ENCODE assay signal across 14 cellular contexts in the genomic region with DNA sequence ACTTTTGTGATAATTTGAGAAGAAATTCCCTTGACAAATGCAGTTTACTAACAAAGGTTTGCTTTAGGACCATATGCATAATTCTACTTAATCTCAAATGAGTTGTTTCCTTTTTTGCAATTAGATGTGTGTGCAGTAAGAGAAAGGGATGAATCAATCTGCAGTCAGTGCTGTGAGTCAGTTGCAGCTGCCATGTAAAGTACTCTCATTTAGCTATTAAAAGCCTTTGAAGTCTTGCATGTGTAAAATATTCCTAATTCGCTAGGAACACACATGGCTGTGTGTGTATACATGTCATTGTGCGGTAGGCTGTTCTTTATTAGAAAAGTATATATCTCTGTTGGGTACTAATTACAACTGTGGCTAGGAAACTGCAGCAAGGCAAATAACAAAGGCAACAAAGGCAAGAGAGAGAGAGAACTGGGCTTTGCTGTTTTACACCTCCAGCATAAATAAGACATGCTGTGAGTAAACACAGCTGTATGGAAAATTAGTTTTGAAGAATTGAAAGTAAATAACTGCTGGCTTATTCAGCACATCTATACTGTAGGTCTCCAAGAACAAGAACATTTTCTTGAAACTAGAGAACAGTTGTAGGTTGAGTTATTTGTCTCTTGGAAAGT. TPM values are rescaled to one million over a fixed set of nuclear protein-coding genes. Genes with fewer than 3 reads are reported as not detected.
A peak's percentile ranks its signal among the peaks of the same experiment; 100 is the strongest.
DNase-seq lines count a peak whose midpoint lies in the region; ATAC-seq and TF ChIP-seq lines count a peak whose summit lies in the region.
"Had no signal": no experiment of that assay in that cellular context is flagged by ENCODE, and none has a peak within 500 bp of the region (broad histone marks: within the 10 kb centered on the region; RNA-seq: fewer than 3 reads in every experiment).

No MANE protein-coding gene starts in this region.

- POLR2A ChIA-PET in activated CD8-positive, alpha-beta T cell treated with anti-CD3 and anti-CD28 coated beads for 36 hours (lab: Charles Lee), result interaction anchor here (1.0 to 1.2 kb wide), 3 partner anchors 15 to 72 kb away, joined by 3 read pairs; no protein-coding TSS in a partner anchor
- POLR2A ChIA-PET in activated CD8-positive, alpha-beta T cell treated with anti-CD3 and anti-CD28 coated beads, Interleukin-2, amount 10 ng/mL, durations not matched to agents 7 days and 5 days (lab: Charles Lee), result interaction anchor here (0.5 kb wide), 1 partner anchor 376 kb away, joined by 3 read pairs; no protein-coding TSS in a partner anchor
- POLR2A ChIA-PET in Panc1 (lab: Charles Lee), result no interaction called here

- no peaks in the 10 kb centered on the region for H3K27me3 ChIP-seq in Panc1 (ENCODE audit: control insufficient read depth, insufficient read depth, low read length)
- H3K27me3 ChIP-seq: colonic mucosa had no signal

- peaks cover 7% of the 10 kb centered on the region for H3K36me3 Mint-ChIP-seq in activated CD8-positive, alpha-beta T cell treated with anti-CD3 and anti-CD28 coated beads for 36 hours (ENCODE audit: low read depth)
- H3K36me3 Mint-ChIP-seq in activated CD8-positive, alpha-beta T cell treated with anti-CD3 and anti-CD28 coated beads, Interleukin-2, amount 10 ng/mL, durations not matched to agents 7 days and 5 days (ENCODE audit: low read depth), result peaks cover 5% of the 10 kb centered on the region

- H3K36me3 ChIP-seq in Panc1 (ENCODE audit: control insufficient read depth, insufficient read depth, low read length), result no peaks in the 10 kb centered on the region
- H3K36me3 ChIP-seq: colonic mucosa, lower lobe of right lung had no signal

- peak; percentile 67 for ATAC-seq in activated CD8-positive, alpha-beta T cell treated with anti-CD3 and anti-CD28 coated beads for 36 hours
- ATAC-seq in activated CD8-positive, alpha-beta T cell treated with anti-CD3 and anti-CD28 coated beads, Interleukin-2, amount 10 ng/mL, durations not matched to agents 7 days and 5 days, result no peak
- ATAC-seq in Panc1 (peak; percentile 70), GM21786 (IDR thresholded peaks at IDR 0.05; ENCODE audit: unreplicated experiment) (no peak)
- ATAC-seq: lower lobe of right lung had no signal

- no peak overlapping the region for H3K27ac ChIP-seq in Panc1 (ENCODE audit: low read length)
- H3K27ac ChIP-seq: colonic mucosa, KMS-11, lower lobe of right lung, psoas muscle had no signal

- peaks cover 45% of the 10 kb centered on the region for H3K4me1 Mint-ChIP-seq in activated CD8-positive, alpha-beta T cell treated with anti-CD3 and anti-CD28 coated beads for 36 hours (ENCODE audit: low read depth)
- H3K4me1 Mint-ChIP-seq in activated CD8-positive, alpha-beta T cell treated with anti-CD3 and anti-CD28 coated beads, Interleukin-2, amount 10 ng/mL, durations not matched to agents 7 days and 5 days (ENCODE audit: low read depth), result peaks cover 7% of the 10 kb centered on the region

- H3K9me3 Mint-ChIP-seq in activated CD8-positive, alpha-beta T cell treated with anti-CD3 and anti-CD28 coated beads for 36 hours, result no peaks in the 10 kb centered on the region
- no peaks in the 10 kb centered on the region for H3K9me3 Mint-ChIP-seq in activated CD8-positive, alpha-beta T cell treated with anti-CD3 and anti-CD28 coated beads, Interleukin-2, amount 10 ng/mL, durations not matched to agents 7 days and 5 days (ENCODE audit: insufficient read depth)

- CTCF ChIA-PET in activated CD8-positive, alpha-beta T cell treated with anti-CD3 and anti-CD28 coated beads for 36 hours (lab: Charles Lee), result interaction anchor here (1.1 to 1.3 kb wide), 2 partner anchors 71 to 79 kb away, joined by 3 to 5 read pairs; no protein-coding TSS in a partner anchor
- CTCF ChIA-PET in activated CD8-positive, alpha-beta T cell treated with anti-CD3 and anti-CD28 coated beads, Interleukin-2, amount 10 ng/mL, durations not matched to agents 7 days and 5 days (lab: Charles Lee), result no interaction called here
- CTCF ChIA-PET in Panc1 (lab: Charles Lee), result no interaction called here

- H3K27ac Mint-ChIP-seq in activated CD8-positive, alpha-beta T cell treated with anti-CD3 and anti-CD28 coated beads for 36 hours, result no peak overlapping the region
- no peak overlapping the region for H3K27ac Mint-ChIP-seq in activated CD8-positive, alpha-beta T cell treated with anti-CD3 and anti-CD28 coated beads, Interleukin-2, amount 10 ng/mL, durations not matched to agents 7 days and 5 days

- intact Hi-C loops in activated CD8-positive, alpha-beta T cell treated with anti-CD3 and anti-CD28 coated beads for 36 hours (cut with micrococcal nuclease), result no loop called here
- intact Hi-C loops in Panc1 (cut with micrococcal nuclease; ENCODE audit: unreplicated experiment), result no loop called here
- intact Hi-C loops in posterior vena cava (cut with DNase I), result no loop called here

- no peak for TF ChIP-seq POLR2A in erythroblast (IDR thresholded peaks at IDR 0.05; ENCODE audit: low read length)

- no peaks in the 10 kb centered on the region for H3K27me3 Mint-ChIP-seq in activated CD8-positive, alpha-beta T cell treated with anti-CD3 and anti-CD28 coated beads for 36 hours
- H3K27me3 Mint-ChIP-seq in activated CD8-positive, alpha-beta T cell treated with anti-CD3 and anti-CD28 coated beads, Interleukin-2, amount 10 ng/mL, durations not matched to agents 7 days and 5 days (ENCODE audit: low read depth), result no peaks in the 10 kb centered on the region

- no peak for TF ChIP-seq CTCF in activated CD8-positive, alpha-beta T cell treated with anti-CD3 and anti-CD28 coated beads for 36 hours (IDR thresholded peaks at IDR 0.05)
- no peak for TF ChIP-seq CTCF in Panc1 (IDR thresholded peaks at IDR 0.05)

- no peak for DNase-seq in activated CD8-positive, alpha-beta T cell treated with anti-CD3 and anti-CD28 coated beads for 36 hours
- DNase-seq in activated CD8-positive, alpha-beta T cell treated with anti-CD3 and anti-CD28 coated beads, Interleukin-2, amount 10 ng/mL, durations not matched to agents 7 days and 5 days, result no peak
- DNase-seq in NCI-H1105 (lab: John Stamatoyannopoulos, UW) (peak; percentile 87), Panc1 (ENCODE audit: low read depth, low spot score) (peak; percentile 45), myocyte (ENCODE audit: low read depth) (peak; percentile 22), posterior vena cava (ENCODE audit: low spot score) (no peak), erythroblast (lab: John Stamatoyannopoulos, UW) (no peak)
- DNase-seq: activated effector memory CD4-positive, alpha-beta T cell treated with Interleukin-2 at 50 U/mL for 16 hours; colonic mucosa; lower lobe of right lung; OCI-M1; psoas muscle had no signal

- no peak overlapping the region for H3K4me3 Mint-ChIP-seq in activated CD8-positive, alpha-beta T cell treated with anti-CD3 and anti-CD28 coated beads for 36 hours
- no peak overlapping the region for H3K4me3 Mint-ChIP-seq in activated CD8-positive, alpha-beta T cell treated with anti-CD3 and anti-CD28 coated beads, Interleukin-2, amount 10 ng/mL, durations not matched to agents 7 days and 5 days

- no TSS peak for BruUV-seq in Panc1 (replicated peaks; lab: Mats Ljungman, UMichigan)

- H3K9me3 ChIP-seq in Panc1 (ENCODE audit: control insufficient read depth, insufficient read depth, low read depth, low read length), result no peaks in the 10 kb centered on the region
- H3K9me3 ChIP-seq: colonic mucosa, lower lobe of right lung, psoas muscle had no signal

- no peak overlapping the region for H3K4me3 ChIP-seq in Panc1 (ENCODE audit: low read depth in 2 of 2, low read length in 2 of 2)
- H3K4me3 ChIP-seq: colonic mucosa, lower lobe of right lung, psoas muscle had no signal

- in situ Hi-C loops in Panc1 (cut with HindIII; ENCODE audit: low pct_unique_long_range_greater_than_20kb, low sequenced_read_pairs), result no loop called here

- no peaks in the 10 kb centered on the region; the same call in 1 of the 2 replicates for H3K4me1 ChIP-seq in Panc1 (ENCODE audit: control insufficient read depth, insufficient read depth, low read length)
- H3K4me1 ChIP-seq: colonic mucosa, lower lobe of right lung, psoas muscle had no signal

RNA-seq across cellular contexts. Expression of a gene that starts 41.7 kb away (rescaled TPM):
- total RNA-seq in activated CD8-positive, alpha-beta T cell treated with anti-CD3 and anti-CD28 coated beads for 36 hours, result 10 to 100 TPM; 74.9 to 80.3 TPM
- 10 to 100 TPM; 94.5 to 95.4 TPM for total RNA-seq in activated CD8-positive, alpha-beta T cell treated with anti-CD3 and anti-CD28 coated beads, Interleukin-2, amount 10 ng/mL, durations not matched to agents 7 days and 5 days
- 20.2 TPM for total RNA-seq in Panc1 (2021; ENCODE audit: unreplicated experiment)
- 14.9 TPM for polyA plus RNA-seq in Panc1 (2012; ENCODE audit: insufficient read length)
- 0.05 and 0.32 TPM in 2 replicates for total RNA-seq in myocyte
- 0.49 TPM for polyA plus RNA-seq in myocyte (2012)
- total RNA-seq in posterior vena cava, result 10 to 100 TPM; 16.6 to 21.7 TPM

Comparison
In these comparisons a context has a peak if more than half of its experiments do, and no peak if none do; other contexts are left out.
1. ATAC-seq: peak in activated CD8-positive, alpha-beta T cell treated with anti-CD3 and anti-CD28 coated beads for 36 hours (single experiment) and Panc1 (single experiment); none in activated CD8-positive, alpha-beta T cell treated with anti-CD3 and anti-CD28 coated beads, Interleukin-2, amount 10 ng/mL, durations not matched to agents 7 days and 5 days (single experiment) and GM21786 (single experiment).
2. DNase-seq: peak in NCI-H1105 (single experiment), Panc1 (single experiment) and myocyte (single experiment); none in activated CD8-positive, alpha-beta T cell treated with anti-CD3 and anti-CD28 coated beads for 36 hours (single experiment), activated CD8-positive, alpha-beta T cell treated with anti-CD3 and anti-CD28 coated beads, Interleukin-2, amount 10 ng/mL, durations not matched to agents 7 days and 5 days (single experiment), posterior vena cava (single experiment) and erythroblast (0 of 2).
3. RNA of a gene that starts 41.7 kb away (total RNA-seq): 94.5 to 95.4 TPM in activated CD8-positive, alpha-beta T cell treated with anti-CD3 and anti-CD28 coated beads, Interleukin-2, amount 10 ng/mL, durations not matched to agents 7 days and 5 days, 74.9 to 80.3 TPM in activated CD8-positive, alpha-beta T cell treated with anti-CD3 and anti-CD28 coated beads for 36 hours, 16.6 to 21.7 TPM in posterior vena cava and 20.2 TPM in Panc1 (single experiment); 0.05 to 0.32 TPM in myocyte; every median in the first group is over 10 times any median in the second.